ENCODE assay signal across 1 cellular context in genomic region chr7:32494946-32495297, GRCh38.
TF ChIP-seq lines count a peak whose summit lies in the region.

No MANE protein-coding gene starts in this region.

TF ChIP-seq in K562, 482 proteins besides CTCF, POLR2A, EP300 and RAD21 (continued from another document and continues in another):
- TF ChIP-seq CEBPZ (IDR thresholded peaks at IDR 0.05; ENCODE audit: borderline replicate concordance, low read depth, low read length), result no peak
- TF ChIP-seq TSHZ1 (CRISPR knock-in tag; IDR thresholded peaks at IDR 0.05), result no peak
- peak; percentile 32; the same call in 1 of the 2 replicates for TF ChIP-seq EHMT2 (IDR thresholded peaks at IDR 0.05)
- TF ChIP-seq ZNF583 (CRISPR knock-in tag; IDR thresholded peaks at IDR 0.05), result no peak
- peak in 1 of 2 experiments; percentile 63; a peak in 1 of 4 replicates for TF ChIP-seq ARNT (IDR thresholded peaks at IDR 0.05)
- no peak for TF ChIP-seq YBX1 (IDR thresholded peaks at IDR 0.05)
- no peak for TF ChIP-seq ZNF444 (CRISPR knock-in tag; IDR thresholded peaks at IDR 0.05)
- no peak for TF ChIP-seq ZNF41 (CRISPR knock-in tag; conservative IDR thresholded peaks at IDR 0.05)
- no peak for TF ChIP-seq ZNF146 (CRISPR knock-in tag; IDR thresholded peaks at IDR 0.05; ENCODE audit: unreplicated experiment)
- no peak for TF ChIP-seq CTCFL (IDR thresholded peaks at IDR 0.05; ENCODE audit: borderline replicate concordance, insufficient read depth, low read depth, low read length, poor library complexity, severe bottlenecking)
- no peak for TF ChIP-seq ZBTB49 (CRISPR knock-in tag; IDR thresholded peaks at IDR 0.05; ENCODE audit: borderline replicate concordance)
- peak; percentile 37; the same call in 1 of the 2 replicates for TF ChIP-seq CGGBP1 (CRISPR knock-in tag; IDR thresholded peaks at IDR 0.05)
- peak; percentile 73 for TF ChIP-seq HINFP (tag; conservative IDR thresholded peaks at IDR 0.05; ENCODE audit: low read depth)
- no peak for TF ChIP-seq ZNF764 (CRISPR knock-in tag; IDR thresholded peaks at IDR 0.05; ENCODE audit: low read depth)
- no peak for TF ChIP-seq CHD7 (IDR thresholded peaks at IDR 0.05; ENCODE audit: low read depth, low read length)
- TF ChIP-seq CBX3 (IDR thresholded peaks at IDR 0.05; ENCODE audit: borderline replicate concordance in 1 of 2, low read length in 2 of 2), result no peak
- TF ChIP-seq CXXC5 (CRISPR knock-in tag; IDR thresholded peaks at IDR 0.05), result no peak
- no peak for TF ChIP-seq JUND (IDR thresholded peaks at IDR 0.05; ENCODE audit: borderline replicate concordance, low read depth, low read length)
- 0 out of 3 replicates have a peak, but pooled peaks have one; percentile 18 for TF ChIP-seq JUND (tag; IDR thresholded peaks at IDR 0.05; ENCODE audit: borderline replicate concordance, low read depth, low read length)
- TF ChIP-seq MTA1 (IDR thresholded peaks at IDR 0.05; ENCODE audit: borderline replicate concordance), result no peak
- peak; percentile 40; the same call in 1 of the 2 replicates for TF ChIP-seq SMARCA4 (IDR thresholded peaks at IDR 0.05)
- TF ChIP-seq SPI1 (IDR thresholded peaks at IDR 0.05; ENCODE audit: borderline replicate concordance, low read depth, low read length), result 0 out of 2 replicates have a peak, but pooled peaks have one; percentile 23
- no peak for TF ChIP-seq NONO (IDR thresholded peaks at IDR 0.05; ENCODE audit: low read depth in 2 of 2, low read length in 1 of 2)
- TF ChIP-seq TFAM (CRISPR knock-in tag; conservative IDR thresholded peaks at IDR 0.05), result no peak
- TF ChIP-seq TAF7 (tag; IDR thresholded peaks at IDR 0.05), result peak; percentile 63; the same call in 1 of the 2 replicates
- TF ChIP-seq BCOR (IDR thresholded peaks at IDR 0.05), result 0 out of 2 replicates have a peak, but pooled peaks have one; percentile 20
- TF ChIP-seq MBD2 (IDR thresholded peaks at IDR 0.05; ENCODE audit: borderline replicate concordance, low read depth), result no peak
- TF ChIP-seq CREM (IDR thresholded peaks at IDR 0.05; ENCODE audit: low read depth), result no peak
- peak; percentile 87 for TF ChIP-seq KDM5B (IDR thresholded peaks at IDR 0.05; ENCODE audit: insufficient replicate concordance, low read depth, low read length)
- no peak for TF ChIP-seq PCBP1 (IDR thresholded peaks at IDR 0.05; ENCODE audit: low read depth, low read length, poor library complexity, severe bottlenecking)
- no peak for TF ChIP-seq MAFK (IDR thresholded peaks at IDR 0.05; ENCODE audit: low read length)
- TF ChIP-seq SUPT5H (IDR thresholded peaks at IDR 0.05), result peak; percentile 91
- peak; percentile 9; the same call in 1 of the 2 replicates for TF ChIP-seq NFIC (IDR thresholded peaks at IDR 0.05)
